ENCODE assay signal across 1 cellular context in the genomic region with DNA sequence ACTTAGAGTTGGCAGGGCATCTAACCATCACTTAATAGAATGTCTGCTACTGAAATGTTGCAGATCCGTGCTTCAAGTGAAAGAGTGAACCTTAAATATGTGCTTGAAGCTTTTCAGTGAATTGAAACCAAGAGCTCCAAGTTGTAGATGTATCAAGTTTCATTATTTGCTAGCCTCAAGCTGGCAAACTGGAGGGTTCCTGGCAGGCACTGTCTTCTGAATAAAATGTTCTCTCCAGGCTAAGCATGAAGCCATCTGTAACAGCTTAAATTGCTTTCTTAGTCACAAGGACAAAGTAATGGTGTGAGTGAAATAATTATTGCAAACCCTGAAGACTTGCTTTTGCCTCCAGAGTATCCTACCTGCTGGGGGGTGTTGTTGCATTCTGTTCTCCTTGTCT.
TF ChIP-seq lines count a peak whose summit lies in the region.

No MANE protein-coding gene starts in this region.

TF ChIP-seq in SK-N-SH treated with all-trans-retinoic acid at 6 μM for 48 hours, 23 proteins besides CTCF, POLR2A, EP300 and RAD21 (continued from another document):
- TF ChIP-seq, protein P1, sequence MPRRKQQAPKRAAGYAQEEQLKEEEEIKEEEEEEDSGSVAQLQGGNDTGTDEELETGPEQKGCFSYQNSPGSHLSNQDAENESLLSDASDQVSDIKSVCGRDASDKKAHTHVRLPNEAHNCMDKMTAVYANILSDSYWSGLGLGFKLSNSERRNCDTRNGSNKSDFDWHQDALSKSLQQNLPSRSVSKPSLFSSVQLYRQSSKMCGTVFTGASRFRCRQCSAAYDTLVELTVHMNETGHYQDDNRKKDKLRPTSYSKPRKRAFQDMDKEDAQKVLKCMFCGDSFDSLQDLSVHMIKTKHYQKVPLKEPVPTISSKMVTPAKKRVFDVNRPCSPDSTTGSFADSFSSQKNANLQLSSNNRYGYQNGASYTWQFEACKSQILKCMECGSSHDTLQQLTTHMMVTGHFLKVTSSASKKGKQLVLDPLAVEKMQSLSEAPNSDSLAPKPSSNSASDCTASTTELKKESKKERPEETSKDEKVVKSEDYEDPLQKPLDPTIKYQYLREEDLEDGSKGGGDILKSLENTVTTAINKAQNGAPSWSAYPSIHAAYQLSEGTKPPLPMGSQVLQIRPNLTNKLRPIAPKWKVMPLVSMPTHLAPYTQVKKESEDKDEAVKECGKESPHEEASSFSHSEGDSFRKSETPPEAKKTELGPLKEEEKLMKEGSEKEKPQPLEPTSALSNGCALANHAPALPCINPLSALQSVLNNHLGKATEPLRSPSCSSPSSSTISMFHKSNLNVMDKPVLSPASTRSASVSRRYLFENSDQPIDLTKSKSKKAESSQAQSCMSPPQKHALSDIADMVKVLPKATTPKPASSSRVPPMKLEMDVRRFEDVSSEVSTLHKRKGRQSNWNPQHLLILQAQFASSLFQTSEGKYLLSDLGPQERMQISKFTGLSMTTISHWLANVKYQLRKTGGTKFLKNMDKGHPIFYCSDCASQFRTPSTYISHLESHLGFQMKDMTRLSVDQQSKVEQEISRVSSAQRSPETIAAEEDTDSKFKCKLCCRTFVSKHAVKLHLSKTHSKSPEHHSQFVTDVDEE (CRISPR knock-in tag; IDR thresholded peaks at IDR 0.05) = no peak
